5 cellular contexts compared by ENCODE assay signal in genomic region chr4:139255581-139255980, GRCh38. TPM values are rescaled to one million over a fixed set of nuclear protein-coding genes. Genes with fewer than 3 reads are reported as not detected.
"Had no signal": no experiment of that assay in that cellular context is flagged by ENCODE, and none has a peak within 500 bp of the region (broad histone marks: within the 10 kb centered on the region; RNA-seq: fewer than 3 reads in every experiment).

No MANE protein-coding gene starts in this region.

RNA-seq across cellular contexts. Expression of gene MGARP, which starts 24.4 kb away (rescaled TPM):
- total RNA-seq: activated B cell treated with CpG ODN at 0.5 μM for 24 hours; activated naive CD4-positive, alpha-beta T cell treated with anti-CD3 and anti-CD28 coated beads for 36 hours; activated T-cell treated with anti-CD3 and anti-CD28 coated beads, Interleukin-2, amount 50 U/mL, for 72 hours; activated T-helper 1 cell treated with anti-CD3 and anti-CD28 coated beads, Interleukin-12 subunit alpha, Interleukin-12 subunit beta, Interleukin-2, Interleukin-4 antibody, amounts not matched to agents 30 ng/mL and 10 ng/mL and 1 ng/mL, durations not matched to agents 14 hours and 24 hours and 36 hours; T-helper 1 cell treated with Interleukin-12 subunit alpha and Interleukin-12 subunit beta and Interleukin-4 antibody, amounts not matched to agents 30 ng/mL and 1 ng/mL, for 36 hours had no signal
